16 cellular contexts compared by ENCODE assay signal in genomic region chr11:75246006-75246672, GRCh38. TPM values are rescaled to one million over a fixed set of nuclear protein-coding genes. Genes with fewer than 3 reads are reported as not detected.
DNase-seq lines count a peak whose midpoint lies in the region; ATAC-seq and TF ChIP-seq lines count a peak whose summit lies in the region.
"Had no signal": no experiment of that assay in that cellular context is flagged by ENCODE, and none has a peak within 500 bp of the region (broad histone marks: within the 10 kb centered on the region; RNA-seq: fewer than 3 reads in every experiment).

No MANE protein-coding gene starts in this region.

- TF ChIP-seq EP300 in suprapubic skin (IDR thresholded peaks at IDR 0.05), result no peak

- H3K4me1 ChIP-seq in RWPE2 (ENCODE audit: insufficient read depth, poor library complexity, severe bottlenecking), result no peaks in the 10 kb centered on the region
- H3K4me1 ChIP-seq in suprapubic skin, result peaks cover 17% of the 10 kb centered on the region
- H3K4me1 ChIP-seq: HAP-1 had no signal

- ATAC-seq in activated T-cell treated with anti-CD3 and anti-CD28 coated beads, Interleukin-2, amount 50 U/mL, for 4 hours, result no peak
- ATAC-seq in RWPE2 (ENCODE audit: low read depth), result no peak
- ATAC-seq in HG02642 (IDR thresholded peaks at IDR 0.05; ENCODE audit: poor library complexity, unreplicated experiment), result no peak
- ATAC-seq in HG03039 (IDR thresholded peaks at IDR 0.05; ENCODE audit: unreplicated experiment), result no peak

- H3K27me3 ChIP-seq in RWPE2 (ENCODE audit: insufficient read depth, poor library complexity, severe bottlenecking) (peaks cover 23% of the 10 kb centered on the region), suprapubic skin (peaks cover 24% of the 10 kb centered on the region)

- H3K4me3 ChIP-seq in RWPE2 (ENCODE audit: severe bottlenecking) (no peak overlapping the region), suprapubic skin (no peak overlapping the region)
- H3K4me3 ChIP-seq: HAP-1 had no signal

- peaks cover 7% of the 10 kb centered on the region for H3K4me1 Mint-ChIP-seq in activated T-cell treated with anti-CD3 and anti-CD28 coated beads, Interleukin-2, amount 50 U/mL, for 24 hours (ENCODE audit: low read depth)
- peaks cover 5% of the 10 kb centered on the region for H3K4me1 Mint-ChIP-seq in activated T-cell treated with anti-CD3 and anti-CD28 coated beads, Interleukin-2, amount 50 U/mL, for 4 hours (ENCODE audit: low read depth)

- H3K27me3 Mint-ChIP-seq in activated T-cell treated with anti-CD3 and anti-CD28 coated beads, Interleukin-2, amount 50 U/mL, for 24 hours, result peaks cover 30% of the 10 kb centered on the region
- peaks cover 24% of the 10 kb centered on the region for H3K27me3 Mint-ChIP-seq in activated T-cell treated with anti-CD3 and anti-CD28 coated beads, Interleukin-2, amount 50 U/mL, for 4 hours (ENCODE audit: low read depth)

- no peaks in the 10 kb centered on the region for H3K9me3 Mint-ChIP-seq in activated T-cell treated with anti-CD3 and anti-CD28 coated beads, Interleukin-2, amount 50 U/mL, for 24 hours
- H3K9me3 Mint-ChIP-seq in activated T-cell treated with anti-CD3 and anti-CD28 coated beads, Interleukin-2, amount 50 U/mL, for 4 hours, result no peaks in the 10 kb centered on the region

- 51% methylated on average over 4 of the region's 7 CpGs for WGBS in suprapubic skin

- no peaks in the 10 kb centered on the region for H3K9me3 ChIP-seq in RWPE2 (ENCODE audit: severe bottlenecking)
- H3K9me3 ChIP-seq in suprapubic skin, result no peaks in the 10 kb centered on the region
- H3K9me3 ChIP-seq: HAP-1 had no signal

- H3K27ac Mint-ChIP-seq in activated T-cell treated with anti-CD3 and anti-CD28 coated beads, Interleukin-2, amount 50 U/mL, for 24 hours, result no peak overlapping the region

- H3K36me3 ChIP-seq in RWPE2 (ENCODE audit: low read depth) (no peaks in the 10 kb centered on the region), suprapubic skin (no peaks in the 10 kb centered on the region)
- H3K36me3 ChIP-seq: HAP-1 had no signal

- peak; percentile 17 for DNase-seq in activated T-cell treated with anti-CD3 and anti-CD28 coated beads, Interleukin-2, amount 50 U/mL, for 24 hours
- DNase-seq in activated T-cell treated with anti-CD3 and anti-CD28 coated beads, Interleukin-2, amount 50 U/mL, for 4 hours, result no peak
- DNase-seq in RWPE2 (ENCODE audit: low spot score) (peak; percentile 33), islet precursor cell (peak; percentile 36), suprapubic skin (ENCODE audit: low spot score in 2 of 2) (peak; percentile 26 to 64), OCI-M2 (lab: John Stamatoyannopoulos, UW; ENCODE audit: unreplicated experiment) (no peak)
- DNase-seq: CD8-positive, alpha-beta memory T cell; IMR-90; NCI-H2029 treated with DMSO at 0.1 percent for 48 hours; NCI-H345; NCI-H69; Right ventricle myocardium superior had no signal

- no peak for TF ChIP-seq POLR2A in suprapubic skin (IDR thresholded peaks at IDR 0.05)

- no peak overlapping the region for H3K4me3 Mint-ChIP-seq in activated T-cell treated with anti-CD3 and anti-CD28 coated beads, Interleukin-2, amount 50 U/mL, for 24 hours
- H3K4me3 Mint-ChIP-seq in activated T-cell treated with anti-CD3 and anti-CD28 coated beads, Interleukin-2, amount 50 U/mL, for 4 hours, result no peak overlapping the region

- TF ChIP-seq CTCF in RWPE2 (IDR thresholded peaks at IDR 0.05; ENCODE audit: poor library complexity, severe bottlenecking), result no peak
- TF ChIP-seq CTCF in suprapubic skin (IDR thresholded peaks at IDR 0.05), result no peak

- no peaks in the 10 kb centered on the region for H3K36me3 Mint-ChIP-seq in activated T-cell treated with anti-CD3 and anti-CD28 coated beads, Interleukin-2, amount 50 U/mL, for 24 hours (ENCODE audit: low read depth)
- no peaks in the 10 kb centered on the region for H3K36me3 Mint-ChIP-seq in activated T-cell treated with anti-CD3 and anti-CD28 coated beads, Interleukin-2, amount 50 U/mL, for 4 hours (ENCODE audit: insufficient read depth)
- H3K36me3 Mint-ChIP-seq: CD8-positive, alpha-beta memory T cell had no signal

- H3K27ac ChIP-seq in RWPE2 (ENCODE audit: poor library complexity, severe bottlenecking), result no peak overlapping the region
- H3K27ac ChIP-seq in suprapubic skin, result no peak overlapping the region

RNA-seq across cellular contexts. Expression of gene TPBGL, which starts 5.6 kb away (rescaled TPM):
- under 1 TPM; 0.22 to 0.47 (median 0.40) TPM for total RNA-seq in activated T-cell treated with anti-CD3 and anti-CD28 coated beads, Interleukin-2, amount 50 U/mL, for 4 hours
- under 1 TPM in 2 of 4 donors, not detected in 2; 0.36 to 0.40 TPM for total RNA-seq in suprapubic skin
- total RNA-seq: IMR-90, LHCN-M2 had no signal

Comparison
In these comparisons a context has a peak if more than half of its experiments do, and no peak if none do; other contexts are left out.
1. DNase-seq: peak in activated T-cell treated with anti-CD3 and anti-CD28 coated beads, Interleukin-2, amount 50 U/mL, for 24 hours (single experiment), RWPE2 (single experiment), islet precursor cell (single experiment) and suprapubic skin (2 of 2); none in activated T-cell treated with anti-CD3 and anti-CD28 coated beads, Interleukin-2, amount 50 U/mL, for 4 hours (single experiment) and OCI-M2 (single experiment).